Comparison of ENCODE assay signal across 14 cellular contexts in the genomic region with DNA sequence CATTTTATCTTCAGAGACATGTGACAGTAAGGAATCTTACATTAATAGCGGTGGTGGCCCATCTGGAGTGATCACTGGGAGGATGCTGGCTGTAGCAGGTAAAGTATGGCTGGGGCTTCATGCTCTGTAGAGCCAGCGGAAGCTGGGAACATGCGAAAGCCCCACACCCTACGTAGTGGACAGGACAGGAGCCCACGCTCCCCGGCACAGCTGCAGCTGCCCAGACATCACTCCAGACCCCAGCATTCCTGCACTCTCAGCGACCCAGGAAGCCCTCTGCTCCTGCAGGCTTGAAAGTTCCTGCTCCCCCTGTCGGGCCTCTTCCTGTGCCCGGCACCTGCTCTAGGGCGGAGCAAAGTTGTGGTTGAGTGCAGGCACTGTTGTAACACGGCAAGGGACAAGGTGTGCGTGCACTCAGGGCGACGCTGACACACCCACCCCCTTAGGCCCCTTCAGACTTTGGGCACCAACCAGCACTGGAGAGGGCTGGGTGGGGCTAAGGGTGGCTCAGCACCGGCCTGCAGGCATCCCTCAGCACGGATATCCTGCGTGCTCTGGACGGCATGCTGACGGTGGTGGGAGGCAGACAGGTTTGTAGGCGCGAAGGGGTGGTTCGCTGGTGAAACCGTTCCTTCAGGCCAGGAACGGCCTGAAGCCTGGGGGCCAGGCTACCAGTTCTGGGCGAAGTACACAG.
"Had no signal": no experiment of that assay in that cellular context is flagged by ENCODE, and none has a peak within 500 bp of the region (broad histone marks: within the 10 kb centered on the region; RNA-seq: fewer than 3 reads in every experiment).

No MANE protein-coding gene starts in this region.

- DNase-seq: foreskin keratinocyte; left colon; mammary epithelial cell; naive thymus-derived CD4-positive, alpha-beta T cell; nephron progenitor cell; sigmoid colon; stimulated activated CD4-positive, alpha-beta T cell treated with anti-CD3 and anti-CD28 coated beads, Interleukin-2, amount 100 ng/mL, for 48 hours; stimulated activated naive CD4-positive, alpha-beta T cell treated with Interleukin-2 at 50 U/mL for 16 hours; thyroid gland; uterus had no signal

- H3K4me3 ChIP-seq: right atrium auricular region, sigmoid colon, skin epidermis, thyroid gland, uterus had no signal

- H3K27me3 ChIP-seq: foreskin keratinocyte, neutrophil, right atrium auricular region, sigmoid colon, thyroid gland, uterus had no signal

- H3K27ac ChIP-seq: foreskin keratinocyte, neutrophil, right atrium auricular region, sigmoid colon, skin epidermis, thyroid gland, uterus had no signal

- H3K4me1 ChIP-seq: foreskin keratinocyte, right atrium auricular region, sigmoid colon, thyroid gland, uterus had no signal

- H3K9me3 ChIP-seq: neutrophil, right atrium auricular region, sigmoid colon, thyroid gland, uterus had no signal

- ATAC-seq: foreskin keratinocyte; left colon; naive thymus-derived CD4-positive, alpha-beta T cell had no signal

- FAIRE-seq: colon had no signal

- H3K36me3 ChIP-seq: neutrophil, right atrium auricular region, sigmoid colon, thyroid gland, uterus had no signal
